Comparison of ENCODE assay signal across 17 cellular contexts in genomic region chr19:3378352-3379146, GRCh38. TPM values are rescaled to one million over a fixed set of nuclear protein-coding genes. Genes with fewer than 3 reads are reported as not detected.
A peak's percentile ranks its signal among the peaks of the same experiment; 100 is the strongest.
DNase-seq lines count a peak whose midpoint lies in the region; ATAC-seq, FAIRE-seq and TF ChIP-seq lines count a peak whose summit lies in the region.
"Had no signal": no experiment of that assay in that cellular context is flagged by ENCODE, and none has a peak within 500 bp of the region (broad histone marks: within the 10 kb centered on the region; RNA-seq: fewer than 3 reads in every experiment).

No MANE protein-coding gene starts in this region.

- no peak overlapping the region for H2BK15ac ChIP-seq in neuronal stem cell (ENCODE audit: low read length)

- H3K4me3 ChIP-seq in K562: no peak overlapping the region
- no peak overlapping the region for H3K4me3 ChIP-seq in neuronal stem cell (ENCODE audit: low read length in 2 of 2)
- no peak overlapping the region for H3K4me3 ChIP-seq in transverse colon

- in situ Hi-C loops in K562 (cut with MboI) (no loop called here), transverse colon (cut with MboI; ENCODE audit: low pct_ligation_motif_present in 1 of 4, low pct_unique_long_range_greater_than_20kb in 1 of 4, low sequenced_read_pairs in 3 of 4) (no loop called here)

- peak; percentile 22; the same call in 1 of the 2 replicates for TF ChIP-seq EP300 in K562 (IDR thresholded peaks at IDR 0.05; ENCODE audit: low read length)
- TF ChIP-seq EP300 in transverse colon (IDR thresholded peaks at IDR 0.05; ENCODE audit: low read depth): no peak

- H4K20me1 ChIP-seq in K562 (replicated peaks; ENCODE audit: control insufficient read depth, insufficient read depth, low read length): peaks cover 55% of the 10 kb centered on the region

- H3K4me2 ChIP-seq in K562 (ENCODE audit: insufficient read depth, low read length) (peak overlapping the region; percentile 69), neuronal stem cell (ENCODE audit: insufficient read depth, low read length, poor library complexity, severe bottlenecking) (no peak overlapping the region)

- POLR2A ChIA-PET in K562 (lab: Yijun Ruan, JAX): interaction anchor here (0.6 to 1.6 kb wide), 6 partner anchors 8 to 239 kb away, joined by 3 to 6 read pairs (median 4); no protein-coding TSS in a partner anchor

- no peak overlapping the region for H3K14ac ChIP-seq in neuronal stem cell (ENCODE audit: low read length)

- H2BK120ac ChIP-seq in neuronal stem cell (ENCODE audit: low read depth, low read length): no peak overlapping the region

- peaks cover 20% of the 10 kb centered on the region for H3K9me1 ChIP-seq in K562 (ENCODE audit: control insufficient read depth, insufficient read depth, low read length)

- DNase-seq in HUDEP-2 (lab: John Stamatoyannopoulos, UW; ENCODE audit: unreplicated experiment in 76 of 76): peak in 63 of 76 experiments; percentile 23 to 86 (median 64)
- peak; percentile 71 to 83 (median 74) for DNase-seq in K562 (ENCODE audit: extremely low read depth in 1 of 4, low spot score in 3 of 4)
- no peak for DNase-seq in neuronal stem cell (ENCODE audit: low spot score)
- DNase-seq in transverse colon: no peak
- no peak for DNase-seq in activated naive CD4-positive, alpha-beta T cell treated with anti-CD3 and anti-CD28 coated beads, Interleukin-2, amount 10 ng/mL, durations not matched to agents 7 days and 5 days
- DNase-seq: activated CD4-positive, alpha-beta T cell treated with anti-CD3 and anti-CD28 coated beads, Interleukin-2, amount 10 ng/mL, durations not matched to agents 7 days and 5 days; activated naive CD4-positive, alpha-beta T cell treated with anti-CD3 and anti-CD28 coated beads, Interleukin-2, amount 50 U/mL, for 16 hours; C1 segment of cervical spinal cord; DMS153; NCI-H187 treated with DMSO at 0.1 percent for 48 hours; NCI-H524 treated with DMSO at 0.1 percent for 48 hours; stimulated activated naive CD8-positive, alpha-beta T cell treated with anti-CD3 and anti-CD28 coated beads, Interleukin-15, amount 100 ng/mL, for 72 hours had no signal

- H2BK12ac ChIP-seq in neuronal stem cell (ENCODE audit: low read length): no peak overlapping the region

- no peak overlapping the region for H3K23ac ChIP-seq in neuronal stem cell (ENCODE audit: low read depth, low read length, poor library complexity)

- ATAC-seq in K562 (peak; percentile 40), GM18502 (IDR thresholded peaks at IDR 0.05; ENCODE audit: poor library complexity, unreplicated experiment) (no peak), GM19452 (IDR thresholded peaks at IDR 0.05; ENCODE audit: unreplicated experiment) (no peak)
- ATAC-seq: left lobe of liver; stimulated activated naive CD8-positive, alpha-beta T cell treated with anti-CD3 and anti-CD28 coated beads, Interleukin-15, amount 100 ng/mL, for 72 hours had no signal

- FAIRE-seq in K562 (lab: Jason Lieb, UNC): peak; percentile 85
- FAIRE-seq: bronchial epithelial cell had no signal

- peaks cover 51% of the 10 kb centered on the region; the same call in 2 of the 3 replicates for H3K36me3 ChIP-seq in K562 (ENCODE audit: control insufficient read depth, insufficient read depth, low read length)
- H3K36me3 ChIP-seq in neuronal stem cell (replicated peaks in 1 of 2; ENCODE audit: control insufficient read depth in 2 of 2, insufficient read depth in 2 of 2, low read length in 2 of 2): no peaks in the 10 kb centered on the region
- H3K36me3 ChIP-seq in transverse colon: peaks cover 0 to 5% (median 0%) of the 10 kb centered on the region in 4 donors

- no peak for TF ChIP-seq RAD21 in K562 (CRISPR knock-in tag; conservative IDR thresholded peaks at IDR 0.05 in 1 of 2, IDR thresholded peaks at IDR 0.05 in 1 of 2)

- TF ChIP-seq POLR2A in K562 (conservative IDR thresholded peaks at IDR 0.05): no peak
- TF ChIP-seq POLR2A in transverse colon (IDR thresholded peaks at IDR 0.05): no peak

- H3K36me3 Mint-ChIP-seq in activated naive CD4-positive, alpha-beta T cell treated with anti-CD3 and anti-CD28 coated beads, Interleukin-2, amount 10 ng/mL, durations not matched to agents 7 days and 5 days: no peaks in the 10 kb centered on the region

- H2AK5ac ChIP-seq in neuronal stem cell (ENCODE audit: low read depth, low read length): peak overlapping the region; percentile 56

- peaks cover 35 to 73% of the 10 kb centered on the region in 2 experiments for H3K4me1 ChIP-seq in K562 (replicated peaks in 1 of 2; ENCODE audit: control insufficient read depth in 2 of 2, insufficient read depth in 2 of 2, low read length in 2 of 2)
- no peaks in the 10 kb centered on the region for H3K4me1 ChIP-seq in neuronal stem cell (ENCODE audit: control insufficient read depth in 2 of 2, insufficient read depth in 1 of 2, low read depth in 1 of 2, low read length in 2 of 2)
- peaks cover 11 to 47% (median 32%) of the 10 kb centered on the region in 4 donors for H3K4me1 ChIP-seq in transverse colon

- H3K4ac ChIP-seq in neuronal stem cell (ENCODE audit: low read length): no peak overlapping the region

- BruUV-seq in K562 (replicated peaks; lab: Mats Ljungman, UMichigan): no TSS peak

- peak overlapping the region; percentile 28 for H3K18ac ChIP-seq in neuronal stem cell (ENCODE audit: low read length)

- H3K79me1 ChIP-seq in neuronal stem cell (ENCODE audit: low read depth, low read length): no peaks in the 10 kb centered on the region

- no peak overlapping the region for H4K8ac ChIP-seq in neuronal stem cell (ENCODE audit: low read depth, low read length)

- CTCF ChIA-PET in K562 (lab: Yijun Ruan, JAX; ENCODE audit: low intra/inter-chr PET ratio): no interaction called here
- CTCF ChIA-PET in activated naive CD4-positive, alpha-beta T cell treated with anti-CD3 and anti-CD28 coated beads, Interleukin-2, amount 10 ng/mL, durations not matched to agents 7 days and 5 days (lab: Charles Lee): no interaction called here

- H3K9ac ChIP-seq in K562 (ENCODE audit: insufficient read depth in 1 of 2, low read depth in 2 of 2, low read length in 2 of 2) (peak overlapping the region in 1 of 2 experiments; percentile 83; a peak in 2 of 4 replicates), neuronal stem cell (ENCODE audit: low read depth, low read length, poor library complexity) (peak overlapping the region; percentile 21)

- no peaks in the 10 kb centered on the region for H3K27me3 Mint-ChIP-seq in activated naive CD4-positive, alpha-beta T cell treated with anti-CD3 and anti-CD28 coated beads, Interleukin-2, amount 10 ng/mL, durations not matched to agents 7 days and 5 days
- H3K27me3 Mint-ChIP-seq: activated CD4-positive, alpha-beta T cell treated with anti-CD3 and anti-CD28 coated beads, Interleukin-2, amount 10 ng/mL, durations not matched to agents 7 days and 5 days; IgD-negative memory B cell; stimulated activated naive CD8-positive, alpha-beta T cell treated with anti-CD3 and anti-CD28 coated beads, Interleukin-15, amount 100 ng/mL, for 72 hours had no signal

- H3K27ac Mint-ChIP-seq in activated naive CD4-positive, alpha-beta T cell treated with anti-CD3 and anti-CD28 coated beads, Interleukin-2, amount 10 ng/mL, durations not matched to agents 7 days and 5 days: no peak overlapping the region
- H3K27ac Mint-ChIP-seq: activated CD4-positive, alpha-beta T cell treated with anti-CD3 and anti-CD28 coated beads, Interleukin-2, amount 10 ng/mL, durations not matched to agents 7 days and 5 days; IgD-negative memory B cell; stimulated activated naive CD8-positive, alpha-beta T cell treated with anti-CD3 and anti-CD28 coated beads, Interleukin-15, amount 100 ng/mL, for 72 hours had no signal

- H3K27ac ChIP-seq in K562 (ENCODE audit: extremely low read depth, low read depth, low read length) (peak overlapping the region; percentile 63; the same call in 2 of the 3 replicates), neuronal stem cell (replicated peaks; ENCODE audit: low read length) (no peak overlapping the region), transverse colon (peak overlapping the region; percentile 81 to 99 (median 90))

- H3K9me3 Mint-ChIP-seq in activated naive CD4-positive, alpha-beta T cell treated with anti-CD3 and anti-CD28 coated beads, Interleukin-2, amount 10 ng/mL, durations not matched to agents 7 days and 5 days: no peaks in the 10 kb centered on the region
- H3K9me3 Mint-ChIP-seq: activated CD4-positive, alpha-beta T cell treated with anti-CD3 and anti-CD28 coated beads, Interleukin-2, amount 10 ng/mL, durations not matched to agents 7 days and 5 days; IgD-negative memory B cell; stimulated activated naive CD8-positive, alpha-beta T cell treated with anti-CD3 and anti-CD28 coated beads, Interleukin-15, amount 100 ng/mL, for 72 hours had no signal

- WGBS in K562 (ENCODE audit: insufficient coverage, low coverage, missing lambda C conversion rate): 13% methylated on average over 11 of the region's 11 CpGs
- WGBS in neuronal stem cell (ENCODE audit: extremely low coverage in 2 of 2, insufficient read length in 2 of 2, insufficient replicate concordance in 1 of 2), 2 donors: no CpG with 5 or more reads among the region's 11 CpGs
- WGBS in transverse colon (ENCODE audit: low coverage in 1 of 2), 2 donors: 74 to 81% methylated on average over 3 to 11 of the region's 11 CpGs

- no peak overlapping the region for H2BK5ac ChIP-seq in neuronal stem cell (ENCODE audit: low read length)

- intact Hi-C loops in K562 (cut with micrococcal nuclease): no loop called here
- intact Hi-C loops in transverse colon (cut with DNase I; ENCODE audit: low total_unique reads): no loop called here

- H3K27me3 ChIP-seq in K562 (ENCODE audit: control insufficient read depth in 2 of 2, insufficient read depth in 2 of 2, low read length in 2 of 2): no peaks in the 10 kb centered on the region
- peaks cover 0 to 24% (median 3%) of the 10 kb centered on the region in 3 experiments for H3K27me3 ChIP-seq in neuronal stem cell (ENCODE audit: control insufficient read depth in 3 of 3, insufficient read depth in 3 of 3, low read depth in 1 of 3, low read length in 3 of 3)
- no peaks in the 10 kb centered on the region for H3K27me3 ChIP-seq in transverse colon

- H3K79me2 ChIP-seq in K562 (ENCODE audit: control insufficient read depth, insufficient read depth, low read length): peaks cover 96% of the 10 kb centered on the region

- no peaks in the 10 kb centered on the region for H3K4me1 Mint-ChIP-seq in activated naive CD4-positive, alpha-beta T cell treated with anti-CD3 and anti-CD28 coated beads, Interleukin-2, amount 10 ng/mL, durations not matched to agents 7 days and 5 days
- H3K4me1 Mint-ChIP-seq: activated CD4-positive, alpha-beta T cell treated with anti-CD3 and anti-CD28 coated beads, Interleukin-2, amount 10 ng/mL, durations not matched to agents 7 days and 5 days had no signal

- H4K91ac ChIP-seq in neuronal stem cell (ENCODE audit: low read depth, low read length, poor library complexity): no peak overlapping the region

- H2AFZ ChIP-seq in K562 (ENCODE audit: low read depth, low read length) (no peak overlapping the region), neuronal stem cell (ENCODE audit: low read length) (no peak overlapping the region)

- H3K9me3 ChIP-seq in K562 (replicated peaks; ENCODE audit: control insufficient read depth, insufficient read depth, low read depth, low read length): no peaks in the 10 kb centered on the region
- peaks cover 0 to 3% of the 10 kb centered on the region in 2 donors for H3K9me3 ChIP-seq in neuronal stem cell (replicated peaks in 1 of 2; ENCODE audit: control insufficient read depth in 2 of 2, insufficient read depth in 1 of 2, low read depth in 1 of 2, low read length in 2 of 2)
- H3K9me3 ChIP-seq in transverse colon: no peaks in the 10 kb centered on the region

- TF ChIP-seq CTCF in K562 (IDR thresholded peaks at IDR 0.05 in 2 of 3, conservative IDR thresholded peaks at IDR 0.05 in 1 of 3; ENCODE audit: insufficient read depth in 2 of 3, low read depth in 1 of 3, low read length in 3 of 3): no peak
- no peak for TF ChIP-seq CTCF in transverse colon (IDR thresholded peaks at IDR 0.05)

- H3K4me3 Mint-ChIP-seq in activated naive CD4-positive, alpha-beta T cell treated with anti-CD3 and anti-CD28 coated beads, Interleukin-2, amount 10 ng/mL, durations not matched to agents 7 days and 5 days: no peak overlapping the region
- H3K4me3 Mint-ChIP-seq: activated CD4-positive, alpha-beta T cell treated with anti-CD3 and anti-CD28 coated beads, Interleukin-2, amount 10 ng/mL, durations not matched to agents 7 days and 5 days; stimulated activated naive CD8-positive, alpha-beta T cell treated with anti-CD3 and anti-CD28 coated beads, Interleukin-15, amount 100 ng/mL, for 72 hours had no signal

RNA-seq across cellular contexts. Expression of gene NFIC, which starts 12.2 kb away (rescaled TPM):
- total RNA-seq in K562 (2011; cell fraction: chromatin; rRNA removed; ENCODE audit: low replicate concordance): 66.4 and 156 TPM in 2 replicates
- total RNA-seq in K562 (2011; cell fraction: nucleolus; rRNA removed): 56.2 and 56.5 TPM in 2 replicates
- 46.9 and 54.0 TPM in 2 replicates for total RNA-seq in K562 (2011; cell fraction: nucleoplasm; rRNA removed)
- total RNA-seq in K562 (2014; rRNA removed) (14.1 and 15.7 TPM in 2 replicates), K562 (2014; rRNA removed; fragmentation: Illumina TruSeq; extraction: Trizol) (3.0 and 3.7 TPM in 2 replicates), K562 (2015; rRNA removed; fragmentation: Illumina TruSeq; extraction: Trizol) (6.9 and 8.4 TPM in 2 replicates), K562 (2021) (57.3 and 62.1 TPM in 2 replicates), transverse colon (100 to 1,000 TPM in 1 of 4 donors, 10 to 100 TPM in 3; 39.9 to 145 (median 68.1) TPM)
- polyA plus RNA-seq in K562 (2011; rRNA removed) (2.0 and 2.9 TPM in 2 replicates), K562 (2014; fragmentation: Illumina TruSeq; extraction: Trizol) (17.2 and 26.2 TPM in 2 replicates), K562 (2014; fragmentation: Nextera tagmentation; extraction: Ambion mirVana) (under 1 TPM; 0.71 to 0.99 TPM), K562 (2014; rRNA removed) (14.1 and 15.9 TPM in 2 replicates)
- polyA plus RNA-seq in K562 (2011; cell fraction: cytosol; rRNA removed): 1.8 and 2.6 TPM in 2 replicates
- polyA plus RNA-seq in K562 (2011; cell fraction: nucleus; rRNA removed): 13.2 and 19.2 TPM in 2 replicates
- polyA plus RNA-seq in K562 (2012): 20.3 and 20.4 TPM in 2 replicates
- 4.0 and 4.7 TPM in 2 replicates for polyA minus RNA-seq in K562 (2011; rRNA and poly(A)+ RNA removed)
- 14.5 and 19.9 TPM in 2 replicates for polyA minus RNA-seq in K562 (2011; cell fraction: cytosol; rRNA and poly(A)+ RNA removed)
- polyA minus RNA-seq in K562 (2011; cell fraction: nucleus; rRNA and poly(A)+ RNA removed): 16.6 and 19.5 TPM in 2 replicates
- polyA plus RNA-seq in neuronal stem cell (2013, experiment 1 of 2): 4.0 TPM
- 4.5 TPM for polyA plus RNA-seq in neuronal stem cell (2013, experiment 2 of 2)

Comparison
In these comparisons a context has a peak if more than half of its experiments do, and no peak if none do; other contexts are left out.
1. DNase-seq: peak in HUDEP-2 (63 of 76) and K562 (4 of 4); none in neuronal stem cell (single experiment), transverse colon (single experiment) and activated naive CD4-positive, alpha-beta T cell treated with anti-CD3 and anti-CD28 coated beads, Interleukin-2, amount 10 ng/mL, durations not matched to agents 7 days and 5 days (single experiment).